Comparison of ENCODE assay signal across 20 cellular contexts in the genomic region with DNA sequence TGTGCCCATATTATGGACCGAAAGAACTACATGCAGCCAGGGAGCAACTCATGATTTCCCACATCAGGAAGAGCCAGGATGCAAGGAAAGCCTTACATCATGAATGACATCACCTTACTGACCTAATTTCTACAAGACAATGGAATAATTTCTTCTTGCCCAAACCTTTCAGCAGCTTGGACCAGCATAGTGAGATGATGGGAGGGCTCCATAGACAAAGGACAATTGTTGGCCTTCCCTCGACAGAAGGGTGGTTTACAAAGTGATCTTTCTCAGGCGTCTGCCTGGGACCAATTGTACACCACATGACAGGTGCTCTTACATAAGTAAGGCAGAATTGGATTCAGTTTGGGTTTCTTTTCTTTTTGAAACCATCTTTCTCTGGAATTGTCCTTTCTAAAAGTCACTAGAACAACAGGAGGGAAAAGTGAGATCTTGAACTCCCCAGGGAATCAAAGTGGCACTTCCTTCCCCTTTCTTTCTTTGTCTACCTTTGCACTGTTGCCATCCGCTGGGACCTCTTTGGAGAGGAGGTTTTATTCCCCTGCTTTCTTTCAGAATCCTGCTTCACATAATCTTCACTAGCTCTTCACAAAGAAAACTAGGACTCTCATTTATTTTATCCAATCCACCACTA. TPM values are rescaled to one million over a fixed set of nuclear protein-coding genes. Genes with fewer than 3 reads are reported as not detected.
DNase-seq lines count a peak whose midpoint lies in the region; ATAC-seq, FAIRE-seq and TF ChIP-seq lines count a peak whose summit lies in the region.
"Had no signal": no experiment of that assay in that cellular context is flagged by ENCODE, and none has a peak within 500 bp of the region (broad histone marks: within the 10 kb centered on the region; RNA-seq: fewer than 3 reads in every experiment).

No MANE protein-coding gene starts in this region.

- no peak for FAIRE-seq in frontal cortex (lab: Jason Lieb, UNC)

- no peak overlapping the region for H3K14ac ChIP-seq in neuronal stem cell (ENCODE audit: low read length)

- H2BK5ac ChIP-seq in neuronal stem cell (ENCODE audit: low read length), result no peak overlapping the region

- no peak overlapping the region for H4K8ac ChIP-seq in neuronal stem cell (ENCODE audit: low read depth, low read length)

- no peaks in the 10 kb centered on the region for H3K27me3 ChIP-seq in neuronal stem cell (ENCODE audit: control insufficient read depth in 3 of 3, insufficient read depth in 3 of 3, low read depth in 1 of 3, low read length in 3 of 3)
- H3K27me3 ChIP-seq: ascending aorta, gastroesophageal sphincter, MG63 had no signal

- POLR2A ChIA-PET in OCI-LY7 (lab: Charles Lee), result interaction anchor here (0.6 to 1.0 kb wide), 2 partner anchors 9 to 753 kb away, joined by 3 to 4 read pairs; no protein-coding TSS in a partner anchor

- H3K79me1 ChIP-seq in neuronal stem cell (ENCODE audit: low read depth, low read length), result no peaks in the 10 kb centered on the region

- no peak overlapping the region for H3K27ac ChIP-seq in OCI-LY7 (ENCODE audit: low read depth, low read length, poor library complexity, severe bottlenecking)
- peak overlapping the region; percentile 1 for H3K27ac ChIP-seq in neuronal stem cell (replicated peaks; ENCODE audit: low read length)
- H3K27ac ChIP-seq: ascending aorta, gastroesophageal sphincter had no signal

- H3K4me3 ChIP-seq in OCI-LY7 (ENCODE audit: low read depth, low read length, poor library complexity, severe bottlenecking) (no peak overlapping the region), neuronal stem cell (ENCODE audit: low read length in 2 of 2) (no peak overlapping the region)
- H3K4me3 ChIP-seq: ascending aorta, gastroesophageal sphincter, lung, MG63 had no signal

- no peak overlapping the region for H3K4me2 ChIP-seq in OCI-LY7 (ENCODE audit: low read length)
- no peak overlapping the region for H3K4me2 ChIP-seq in neuronal stem cell (ENCODE audit: insufficient read depth, low read length, poor library complexity, severe bottlenecking)

- no peak overlapping the region for H3K23ac ChIP-seq in neuronal stem cell (ENCODE audit: low read depth, low read length, poor library complexity)

- no peaks in the 10 kb centered on the region for H3K9me3 Mint-ChIP-seq in activated naive CD8-positive, alpha-beta T cell treated with anti-CD3 and anti-CD28 coated beads, Interleukin-2, amount 50 U/mL, for 24 hours
- H3K9me3 Mint-ChIP-seq in Calu3 (ENCODE audit: low read depth, unreplicated experiment), result no peaks in the 10 kb centered on the region
- peaks cover 0 to 2% (median 0%) of the 10 kb centered on the region in 7 donors for H3K9me3 Mint-ChIP-seq in CD14-positive monocyte
- H3K9me3 Mint-ChIP-seq: HFFc6; naive thymus-derived CD8-positive, alpha-beta T cell; stimulated activated naive CD8-positive, alpha-beta T cell treated with anti-CD3 and anti-CD28 coated beads, Interleukin-15, amount 100 ng/mL, for 72 hours had no signal

- no peaks in the 10 kb centered on the region for H3K9me2 ChIP-seq in OCI-LY7 (ENCODE audit: insufficient read depth, low read length)

- H3K27me3 Mint-ChIP-seq in activated naive CD8-positive, alpha-beta T cell treated with anti-CD3 and anti-CD28 coated beads, Interleukin-2, amount 50 U/mL, for 24 hours, result no peaks in the 10 kb centered on the region
- H3K27me3 Mint-ChIP-seq in Calu3 (ENCODE audit: unreplicated experiment) (no peaks in the 10 kb centered on the region), CD14-positive monocyte (ENCODE audit: low read depth in 3 of 3) (peaks cover 0 to 6% (median 3%) of the 10 kb centered on the region in 3 donors)
- H3K27me3 Mint-ChIP-seq: naive thymus-derived CD8-positive, alpha-beta T cell; stimulated activated naive CD8-positive, alpha-beta T cell treated with anti-CD3 and anti-CD28 coated beads, Interleukin-15, amount 100 ng/mL, for 72 hours had no signal

- H3K36me3 Mint-ChIP-seq in activated naive CD8-positive, alpha-beta T cell treated with anti-CD3 and anti-CD28 coated beads, Interleukin-2, amount 50 U/mL, for 24 hours (ENCODE audit: low read depth), result no peaks in the 10 kb centered on the region
- no peaks in the 10 kb centered on the region for H3K36me3 Mint-ChIP-seq in Calu3 (ENCODE audit: insufficient read depth, unreplicated experiment)
- H3K36me3 Mint-ChIP-seq in CD14-positive monocyte, result no peaks in the 10 kb centered on the region
- H3K36me3 Mint-ChIP-seq: naive thymus-derived CD8-positive, alpha-beta T cell had no signal

- H2BK12ac ChIP-seq in neuronal stem cell (ENCODE audit: low read length), result no peak overlapping the region

- no peak overlapping the region for H3K27ac Mint-ChIP-seq in activated naive CD8-positive, alpha-beta T cell treated with anti-CD3 and anti-CD28 coated beads, Interleukin-2, amount 50 U/mL, for 24 hours
- H3K27ac Mint-ChIP-seq in Calu3 (ENCODE audit: unreplicated experiment) (no peak overlapping the region), CD14-positive monocyte (peak overlapping the region in 1 of 7 donors; percentile 63)
- H3K27ac Mint-ChIP-seq: HFFc6; naive thymus-derived CD8-positive, alpha-beta T cell; stimulated activated naive CD8-positive, alpha-beta T cell treated with anti-CD3 and anti-CD28 coated beads, Interleukin-15, amount 100 ng/mL, for 72 hours had no signal

- no peak for TF ChIP-seq CTCF in OCI-LY7 (conservative IDR thresholded peaks at IDR 0.05; ENCODE audit: low read length)
- no peak for TF ChIP-seq CTCF in Calu3 (IDR thresholded peaks at IDR 0.05; ENCODE audit: unreplicated experiment)
- no peak for TF ChIP-seq CTCF in CD14-positive monocyte (IDR thresholded peaks at IDR 0.05)

- BruUV-seq in OCI-LY7 (replicated peaks; lab: Mats Ljungman, UMichigan), result no TSS peak
- no TSS peak for BruUV-seq in Calu3 (replicated peaks; lab: Mats Ljungman, UMichigan)

- H3K4me1 ChIP-seq in OCI-LY7 (ENCODE audit: insufficient read depth, low read length, poor library complexity, severe bottlenecking) (peaks cover 5% of the 10 kb centered on the region), neuronal stem cell (ENCODE audit: control insufficient read depth in 2 of 2, insufficient read depth in 1 of 2, low read depth in 1 of 2, low read length in 2 of 2) (peaks cover 8 to 11% of the 10 kb centered on the region in 2 donors)
- H3K4me1 ChIP-seq: ascending aorta, gastroesophageal sphincter had no signal

- H3K36me3 ChIP-seq in OCI-LY7 (ENCODE audit: insufficient read depth, low read length), result no peaks in the 10 kb centered on the region
- no peaks in the 10 kb centered on the region for H3K36me3 ChIP-seq in neuronal stem cell (replicated peaks in 1 of 2; ENCODE audit: control insufficient read depth in 2 of 2, insufficient read depth in 2 of 2, low read length in 2 of 2)
- H3K36me3 ChIP-seq: ascending aorta, gastroesophageal sphincter, MG63 had no signal

- no peaks in the 10 kb centered on the region for H3K79me2 ChIP-seq in OCI-LY7 (ENCODE audit: insufficient read depth, low read depth, low read length)

- intact Hi-C loops in OCI-LY7 (cut with micrococcal nuclease; ENCODE audit: unreplicated experiment) (no loop called here), Calu3 (cut with micrococcal nuclease; ENCODE audit: unreplicated experiment) (no loop called here), CD14-positive monocyte (cut with micrococcal nuclease) (no loop called here)

- DNase-seq in COLO829 (ENCODE audit: low spot score) (peak; percentile 27), OCI-LY7 (ENCODE audit: low spot score) (peak; percentile 18), frontal cortex (ENCODE audit: low spot score in 2 of 2) (peak; percentile 21 to 32), neuronal stem cell (ENCODE audit: low spot score) (no peak), activated gamma-delta T cell treated with Interleukin-2 at 50 U/mL for 16 hours (no peak), Calu3 (no peak), CD14-positive monocyte (ENCODE audit: low spot score) (no peak)
- no peak for DNase-seq in activated naive CD8-positive, alpha-beta T cell treated with anti-CD3 and anti-CD28 coated beads, Interleukin-2, amount 50 U/mL, for 24 hours
- DNase-seq: activated CD4-positive, CD25-positive, alpha-beta regulatory T cell; activated effector memory CD4-positive, alpha-beta T cell treated with anti-CD3 and anti-CD28 coated beads, Interleukin-2, amount 50 U/mL, for 16 hours; HFFc6; MG63; naive thymus-derived CD8-positive, alpha-beta T cell; NCI-H187; NCI-H510A; SHP77 treated with DMSO at 0.1 percent for 48 hours; stimulated activated naive CD8-positive, alpha-beta T cell treated with anti-CD3 and anti-CD28 coated beads, Interleukin-15, amount 100 ng/mL, for 72 hours had no signal

- WGBS in neuronal stem cell (ENCODE audit: extremely low coverage in 2 of 2, insufficient read length in 2 of 2, insufficient replicate concordance in 1 of 2), 2 donors, result no CpG with 5 or more reads among the region's 4 CpGs

- no peak overlapping the region for H2AFZ ChIP-seq in OCI-LY7 (ENCODE audit: low read length)
- H2AFZ ChIP-seq in neuronal stem cell (ENCODE audit: low read length), result peak overlapping the region; percentile 9

- ATAC-seq in activated naive CD8-positive, alpha-beta T cell treated with anti-CD3 and anti-CD28 coated beads, Interleukin-2, amount 50 U/mL, for 24 hours, result no peak
- ATAC-seq: gastroesophageal sphincter; naive thymus-derived CD8-positive, alpha-beta T cell; stimulated activated naive CD8-positive, alpha-beta T cell treated with anti-CD3 and anti-CD28 coated beads, Interleukin-15, amount 100 ng/mL, for 72 hours had no signal

- H3K4me1 Mint-ChIP-seq in activated naive CD8-positive, alpha-beta T cell treated with anti-CD3 and anti-CD28 coated beads, Interleukin-2, amount 50 U/mL, for 24 hours, result no peaks in the 10 kb centered on the region
- H3K4me1 Mint-ChIP-seq in Calu3 (ENCODE audit: low read depth, unreplicated experiment) (no peaks in the 10 kb centered on the region), CD14-positive monocyte (peaks cover 3% of the 10 kb centered on the region)
- H3K4me1 Mint-ChIP-seq: stimulated activated naive CD8-positive, alpha-beta T cell treated with anti-CD3 and anti-CD28 coated beads, Interleukin-15, amount 100 ng/mL, for 72 hours had no signal

- no peak overlapping the region for H3K9ac ChIP-seq in neuronal stem cell (ENCODE audit: low read depth, low read length, poor library complexity)

- H2BK15ac ChIP-seq in neuronal stem cell (ENCODE audit: low read length), result no peak overlapping the region

- H3K18ac ChIP-seq in neuronal stem cell (ENCODE audit: low read length), result no peak overlapping the region

- CTCF ChIA-PET in OCI-LY7 (lab: Charles Lee; ENCODE audit: unreplicated experiment) (no interaction called here), Calu3 (lab: Charles Lee) (no interaction called here)

- H3K4ac ChIP-seq in neuronal stem cell (ENCODE audit: low read length), result no peak overlapping the region

- H3K4me3 Mint-ChIP-seq in activated naive CD8-positive, alpha-beta T cell treated with anti-CD3 and anti-CD28 coated beads, Interleukin-2, amount 50 U/mL, for 24 hours, result no peak overlapping the region
- H3K4me3 Mint-ChIP-seq in Calu3 (ENCODE audit: low read depth, unreplicated experiment) (no peak overlapping the region), CD14-positive monocyte (no peak overlapping the region)
- H3K4me3 Mint-ChIP-seq: HFFc6; naive thymus-derived CD8-positive, alpha-beta T cell; stimulated activated naive CD8-positive, alpha-beta T cell treated with anti-CD3 and anti-CD28 coated beads, Interleukin-15, amount 100 ng/mL, for 72 hours had no signal

- H4K20me1 ChIP-seq in OCI-LY7 (ENCODE audit: insufficient read depth, low read length), result no peaks in the 10 kb centered on the region

- H2AK5ac ChIP-seq in neuronal stem cell (ENCODE audit: low read depth, low read length), result no peak overlapping the region

- H3K9me3 ChIP-seq in OCI-LY7 (ENCODE audit: low read length) (no peaks in the 10 kb centered on the region), neuronal stem cell (replicated peaks in 1 of 2; ENCODE audit: control insufficient read depth in 2 of 2, insufficient read depth in 1 of 2, low read depth in 1 of 2, low read length in 2 of 2) (no peaks in the 10 kb centered on the region)
- H3K9me3 ChIP-seq: ascending aorta, gastroesophageal sphincter, MG63 had no signal

- no peak overlapping the region for H2BK120ac ChIP-seq in neuronal stem cell (ENCODE audit: low read depth, low read length)

- no peak overlapping the region for H4K91ac ChIP-seq in neuronal stem cell (ENCODE audit: low read depth, low read length, poor library complexity)

RNA-seq across cellular contexts. Expression of a gene that starts 51.7 kb away (rescaled TPM):
- total RNA-seq in OCI-LY7 (2014; rRNA removed; shearing (Covaris generic)), result 1.0 and 1.1 TPM in 2 replicates
- total RNA-seq in OCI-LY7 (2022) (3.4 and 3.6 TPM in 2 replicates), frontal cortex (56.7 TPM), Calu3 (2022) (56.3 and 58.5 TPM in 2 replicates)
- 43.9 TPM for polyA plus RNA-seq in neuronal stem cell (2013, experiment 1 of 2)
- polyA plus RNA-seq in neuronal stem cell (2013, experiment 2 of 2), result 46.6 TPM
- polyA plus RNA-seq in CD14-positive monocyte, result 100 to 1,000 TPM; 128 to 134 TPM

Comparison
In these comparisons a context has a peak if more than half of its experiments do, and no peak if none do; other contexts are left out.
1. DNase-seq: peak in COLO829 (single experiment), OCI-LY7 (single experiment) and frontal cortex (2 of 2); none in neuronal stem cell (single experiment), activated gamma-delta T cell treated with Interleukin-2 at 50 U/mL for 16 hours (single experiment), activated naive CD8-positive, alpha-beta T cell treated with anti-CD3 and anti-CD28 coated beads, Interleukin-2, amount 50 U/mL, for 24 hours (single experiment), Calu3 (single experiment) and CD14-positive monocyte (single experiment).
2. RNA of a gene that starts 51.7 kb away (total RNA-seq): 56.3 to 58.5 TPM in Calu3 and 56.7 TPM in frontal cortex (single experiment); 1.0 to 3.6 TPM in OCI-LY7; every median in the first group is over 10 times any median in the second.